ENCODE assay signal across 6 cellular contexts in genomic region chrX:49185062-49185394, GRCh38. TPM values are rescaled to one million over a fixed set of nuclear protein-coding genes. Genes with fewer than 3 reads are reported as not detected.
DNase-seq lines count a peak whose midpoint lies in the region; ATAC-seq and TF ChIP-seq lines count a peak whose summit lies in the region.

No MANE protein-coding gene starts in this region.

- TF ChIP-seq POLR2A in breast epithelium (IDR thresholded peaks at IDR 0.05) (no peak), prostate gland (IDR thresholded peaks at IDR 0.05) (no peak)

- DNase-seq in HL-60 (ENCODE audit: low read depth in 1 of 2, low spot score in 1 of 2) (no peak), breast epithelium (ENCODE audit: low spot score in 2 of 2) (no peak), prostate gland (ENCODE audit: low spot score) (no peak), KG1 (lab: John Stamatoyannopoulos, UW) (no peak), NCI-H2227 treated with DMSO at 0.1 percent for 48 hours (lab: John Stamatoyannopoulos, UW) (no peak)

- no peak for TF ChIP-seq CTCF in HL-60 (IDR thresholded peaks at IDR 0.05; ENCODE audit: insufficient read depth, low read length)
- TF ChIP-seq CTCF in breast epithelium (IDR thresholded peaks at IDR 0.05): no peak
- no peak for TF ChIP-seq CTCF in prostate gland (IDR thresholded peaks at IDR 0.05)

- H3K4me3 ChIP-seq in HL-60 (replicated peaks; ENCODE audit: insufficient read depth, low read length) (peak overlapping the region; percentile 72), breast epithelium (peak overlapping the region; percentile 53 to 76 (median 60)), prostate gland (peak overlapping the region; percentile 30 to 41)

- intact Hi-C loops in breast epithelium (cut with DNase I; ENCODE audit: low total_unique reads) (no loop called here), prostate gland (cut with DNase I) (no loop called here)

- H3K36me3 ChIP-seq in breast epithelium: no peaks in the 10 kb centered on the region
- no peaks in the 10 kb centered on the region for H3K36me3 ChIP-seq in prostate gland

- H3K27me3 ChIP-seq in HL-60 (ENCODE audit: insufficient read depth, poor library complexity, severe bottlenecking): no peaks in the 10 kb centered on the region
- peaks cover 0 to 11% of the 10 kb centered on the region in 2 donors for H3K27me3 ChIP-seq in breast epithelium
- no peaks in the 10 kb centered on the region for H3K27me3 ChIP-seq in prostate gland (replicated peaks; ENCODE audit: insufficient read depth)

- no peak overlapping the region for H3K27ac ChIP-seq in HL-60 (replicated peaks)
- H3K27ac ChIP-seq in breast epithelium: peak overlapping the region; percentile 76 to 87
- H3K27ac ChIP-seq in prostate gland: peak overlapping the region; percentile 74 to 80

- H3K9me3 ChIP-seq in breast epithelium (no peaks in the 10 kb centered on the region), prostate gland (no peaks in the 10 kb centered on the region)

- WGBS in prostate gland: 35% methylated on average over 8 of the region's 8 CpGs

- no peaks in the 10 kb centered on the region for H3K4me1 ChIP-seq in breast epithelium
- H3K4me1 ChIP-seq in prostate gland (replicated peaks): no peaks in the 10 kb centered on the region

- ATAC-seq in GM18867 (IDR thresholded peaks at IDR 0.05; ENCODE audit: unreplicated experiment): no peak

RNA-seq across cellular contexts. Expression of gene PRICKLE3, which starts 1.1 kb away (rescaled TPM):
- 10 to 100 TPM; 13.3 to 14.4 (median 14.0) TPM for total RNA-seq in breast epithelium
- total RNA-seq in prostate gland: 10 to 100 TPM; 17.4 to 20.5 TPM

RNA-seq across cellular contexts. Expression of gene PLP2, which starts 13.3 kb away (rescaled TPM):
- total RNA-seq in breast epithelium (10 to 100 TPM; 23.4 to 27.9 (median 27.8) TPM), prostate gland (10 to 100 TPM; 24.3 to 34.7 TPM)

RNA-seq across cellular contexts. Expression of gene SYP, which starts 15.0 kb away (rescaled TPM):
- total RNA-seq in breast epithelium: 1 to 10 TPM; 1.0 to 2.7 (median 1.3) TPM
- 1 to 10 TPM in 1 of 2 donors, under 1 TPM in 1; 0.55 to 5.2 TPM for total RNA-seq in prostate gland

RNA-seq across cellular contexts. Expression of gene MAGIX, which starts 22.5 kb away (rescaled TPM):
- total RNA-seq in breast epithelium: 10 to 100 TPM in 1 of 3 donors, 1 to 10 TPM in 2; 1.3 to 12.4 (median 4.9) TPM
- total RNA-seq in prostate gland: 10 to 100 TPM; 16.0 to 16.6 TPM

RNA-seq across cellular contexts. Expression of gene CACNA1F, which starts 48.1 kb away (rescaled TPM):
- total RNA-seq in breast epithelium: 1 to 10 TPM in 1 of 3 donors, under 1 TPM in 2; 0.48 to 1.8 (median 0.66) TPM
- total RNA-seq in prostate gland: under 1 TPM in 1 of 2 donors, not detected in 1; 0.17 TPM
